In the genomic region with DNA sequence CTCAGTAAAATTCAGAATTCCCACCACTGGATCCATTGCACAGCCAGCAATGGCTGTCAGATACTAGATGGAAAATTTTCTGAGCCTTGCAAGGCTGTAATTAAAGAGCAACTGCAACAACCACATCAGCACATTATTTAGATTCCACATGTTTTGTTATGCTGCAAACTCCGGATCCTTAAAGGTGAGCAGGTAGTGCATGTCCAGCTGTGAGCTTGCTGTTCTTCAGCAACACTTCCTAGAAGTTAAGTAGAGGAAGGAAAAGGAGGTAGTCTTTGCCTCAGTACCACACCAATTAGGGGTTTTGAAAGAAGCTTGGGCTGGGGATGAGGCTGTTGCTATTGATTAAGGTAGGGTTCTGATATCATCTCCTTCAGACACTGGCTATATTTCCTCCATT, we compare ENCODE assay signal across 1 cellular context.
TF ChIP-seq lines count a peak whose summit lies in the region.

No MANE protein-coding gene starts in this region.

TF ChIP-seq in GM23338, 12 proteins besides CTCF, POLR2A, EP300 and RAD21:
- TF ChIP-seq, protein P1, sequence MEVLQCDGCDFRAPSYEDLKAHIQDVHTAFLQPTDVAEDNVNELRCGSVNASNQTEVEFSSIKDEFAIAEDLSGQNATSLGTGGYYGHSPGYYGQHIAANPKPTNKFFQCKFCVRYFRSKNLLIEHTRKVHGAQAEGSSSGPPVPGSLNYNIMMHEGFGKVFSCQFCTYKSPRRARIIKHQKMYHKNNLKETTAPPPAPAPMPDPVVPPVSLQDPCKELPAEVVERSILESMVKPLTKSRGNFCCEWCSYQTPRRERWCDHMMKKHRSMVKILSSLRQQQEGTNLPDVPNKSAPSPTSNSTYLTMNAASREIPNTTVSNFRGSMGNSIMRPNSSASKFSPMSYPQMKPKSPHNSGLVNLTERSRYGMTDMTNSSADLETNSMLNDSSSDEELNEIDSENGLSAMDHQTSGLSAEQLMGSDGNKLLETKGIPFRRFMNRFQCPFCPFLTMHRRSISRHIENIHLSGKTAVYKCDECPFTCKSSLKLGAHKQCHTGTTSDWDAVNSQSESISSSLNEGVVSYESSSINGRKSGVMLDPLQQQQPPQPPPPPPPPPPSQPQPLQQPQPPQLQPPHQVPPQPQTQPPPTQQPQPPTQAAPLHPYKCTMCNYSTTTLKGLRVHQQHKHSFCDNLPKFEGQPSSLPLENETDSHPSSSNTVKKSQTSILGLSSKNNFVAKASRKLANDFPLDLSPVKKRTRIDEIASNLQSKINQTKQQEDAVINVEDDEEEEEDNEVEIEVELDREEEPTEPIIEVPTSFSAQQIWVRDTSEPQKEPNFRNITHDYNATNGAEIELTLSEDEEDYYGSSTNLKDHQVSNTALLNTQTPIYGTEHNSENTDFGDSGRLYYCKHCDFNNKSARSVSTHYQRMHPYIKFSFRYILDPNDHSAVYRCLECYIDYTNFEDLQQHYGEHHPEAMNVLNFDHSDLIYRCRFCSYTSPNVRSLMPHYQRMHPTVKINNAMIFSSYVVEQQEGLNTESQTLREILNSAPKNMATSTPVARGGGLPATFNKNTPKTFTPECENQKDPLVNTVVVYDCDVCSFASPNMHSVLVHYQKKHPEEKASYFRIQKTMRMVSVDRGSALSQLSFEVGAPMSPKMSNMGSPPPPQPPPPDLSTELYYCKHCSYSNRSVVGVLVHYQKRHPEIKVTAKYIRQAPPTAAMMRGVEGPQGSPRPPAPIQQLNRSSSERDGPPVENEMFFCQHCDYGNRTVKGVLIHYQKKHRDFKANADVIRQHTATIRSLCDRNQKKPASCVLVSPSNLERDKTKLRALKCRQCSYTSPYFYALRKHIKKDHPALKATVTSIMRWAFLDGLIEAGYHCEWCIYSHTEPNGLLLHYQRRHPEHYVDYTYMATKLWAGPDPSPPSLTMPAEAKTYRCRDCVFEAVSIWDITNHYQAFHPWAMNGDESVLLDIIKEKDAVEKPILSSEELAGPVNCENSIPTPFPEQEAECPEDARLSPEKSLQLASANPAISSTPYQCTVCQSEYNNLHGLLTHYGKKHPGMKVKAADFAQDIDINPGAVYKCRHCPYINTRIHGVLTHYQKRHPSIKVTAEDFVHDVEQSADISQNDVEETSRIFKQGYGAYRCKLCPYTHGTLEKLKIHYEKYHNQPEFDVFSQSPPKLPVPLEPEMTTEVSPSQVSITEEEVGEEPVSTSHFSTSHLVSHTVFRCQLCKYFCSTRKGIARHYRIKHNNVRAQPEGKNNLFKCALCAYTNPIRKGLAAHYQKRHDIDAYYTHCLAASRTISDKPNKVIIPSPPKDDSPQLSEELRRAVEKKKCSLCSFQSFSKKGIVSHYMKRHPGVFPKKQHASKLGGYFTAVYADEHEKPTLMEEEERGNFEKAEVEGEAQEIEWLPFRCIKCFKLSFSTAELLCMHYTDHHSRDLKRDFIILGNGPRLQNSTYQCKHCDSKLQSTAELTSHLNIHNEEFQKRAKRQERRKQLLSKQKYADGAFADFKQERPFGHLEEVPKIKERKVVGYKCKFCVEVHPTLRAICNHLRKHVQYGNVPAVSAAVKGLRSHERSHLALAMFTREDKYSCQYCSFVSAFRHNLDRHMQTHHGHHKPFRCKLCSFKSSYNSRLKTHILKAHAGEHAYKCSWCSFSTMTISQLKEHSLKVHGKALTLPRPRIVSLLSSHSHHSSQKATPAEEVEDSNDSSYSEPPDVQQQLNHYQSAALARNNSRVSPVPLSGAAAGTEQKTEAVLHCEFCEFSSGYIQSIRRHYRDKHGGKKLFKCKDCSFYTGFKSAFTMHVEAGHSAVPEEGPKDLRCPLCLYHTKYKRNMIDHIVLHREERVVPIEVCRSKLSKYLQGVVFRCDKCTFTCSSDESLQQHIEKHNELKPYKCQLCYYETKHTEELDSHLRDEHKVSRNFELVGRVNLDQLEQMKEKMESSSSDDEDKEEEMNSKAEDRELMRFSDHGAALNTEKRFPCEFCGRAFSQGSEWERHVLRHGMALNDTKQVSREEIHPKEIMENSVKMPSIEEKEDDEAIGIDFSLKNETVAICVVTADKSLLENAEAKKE (CRISPR knock-in tag; IDR thresholded peaks at IDR 0.05): peak; percentile 85
- TF ChIP-seq STAT1 (IDR thresholded peaks at IDR 0.05; ENCODE audit: unreplicated experiment): no peak
- 0 out of 2 replicates have a peak, but pooled peaks have one; percentile 33 for TF ChIP-seq NANOG (IDR thresholded peaks at IDR 0.05; ENCODE audit: borderline replicate concordance)
